Comparison of ENCODE assay signal across 9 cellular contexts in genomic region chr3:197466586-197467399, GRCh38.
DNase-seq lines count a peak whose midpoint lies in the region; ATAC-seq and TF ChIP-seq lines count a peak whose summit lies in the region.
"Had no signal": no experiment of that assay in that cellular context is flagged by ENCODE, and none has a peak within 500 bp of the region (broad histone marks: within the 10 kb centered on the region; RNA-seq: fewer than 3 reads in every experiment).

No MANE protein-coding gene starts in this region.

- TF ChIP-seq CTCF in esophagus muscularis mucosa (IDR thresholded peaks at IDR 0.05): no peak

- WGBS in ectodermal cell, 2 experiments: 60 to 65% methylated on average over 7 of the region's 7 CpGs
- WGBS in esophagus muscularis mucosa: 33% methylated on average over 6 of the region's 7 CpGs

- H3K36me3 ChIP-seq in ectodermal cell (ENCODE audit: control insufficient read depth, insufficient read depth, low read length): no peaks in the 10 kb centered on the region
- no peaks in the 10 kb centered on the region for H3K36me3 ChIP-seq in neuron (ENCODE audit: insufficient read depth, low read length)
- no peaks in the 10 kb centered on the region for H3K36me3 ChIP-seq in H7 (replicated peaks; ENCODE audit: control insufficient read depth, insufficient read depth, low read length)
- no peaks in the 10 kb centered on the region for H3K36me3 ChIP-seq in esophagus muscularis mucosa

- peak; percentile 90 for DNase-seq in DMS 273 (lab: John Stamatoyannopoulos, UW; ENCODE audit: unreplicated experiment)
- peak; percentile 70 to 84 for DNase-seq in NCI-H524 (lab: John Stamatoyannopoulos, UW)
- DNase-seq in H7: no peak
- DNase-seq in HuH-7 (ENCODE audit: low spot score): no peak
- DNase-seq in esophagus muscularis mucosa (ENCODE audit: extremely low spot score): no peak
- DNase-seq: T-helper 2 cell had no signal

- H3K4me1 ChIP-seq in ectodermal cell (ENCODE audit: control insufficient read depth, insufficient read depth, low read length) (peaks cover 6% of the 10 kb centered on the region), neuron (ENCODE audit: insufficient read depth, low read length) (peaks cover 26% of the 10 kb centered on the region), esophagus muscularis mucosa (peaks cover 0 to 12% (median 11%) of the 10 kb centered on the region in 4 donors)

- no peak for ATAC-seq in GM18519 (IDR thresholded peaks at IDR 0.05; ENCODE audit: low FRiP score, unreplicated experiment)

- H3K9me3 ChIP-seq in ectodermal cell (ENCODE audit: control insufficient read depth, low read length) (no peaks in the 10 kb centered on the region), neuron (ENCODE audit: low read length) (no peaks in the 10 kb centered on the region), esophagus muscularis mucosa (no peaks in the 10 kb centered on the region)

- H3K27ac ChIP-seq in ectodermal cell (ENCODE audit: insufficient read depth, low read depth, low read length, poor library complexity, severe bottlenecking) (peak overlapping the region; percentile 9), esophagus muscularis mucosa (replicated peaks in 1 of 4) (no peak overlapping the region)

- H3K4me3 ChIP-seq in ectodermal cell (ENCODE audit: insufficient read depth, low read depth, low read length): no peak overlapping the region
- H3K4me3 ChIP-seq in neuron (ENCODE audit: low read length): peak overlapping the region; percentile 37
- no peak overlapping the region for H3K4me3 ChIP-seq in H7 (ENCODE audit: insufficient read depth, low read depth, low read length)
- H3K4me3 ChIP-seq in esophagus muscularis mucosa: no peak overlapping the region

- intact Hi-C loops in esophagus muscularis mucosa (cut with DNase I): no loop called here

- no peak for TF ChIP-seq EP300 in esophagus muscularis mucosa (IDR thresholded peaks at IDR 0.05)

- H2AFZ ChIP-seq in neuron (ENCODE audit: low read depth, low read length): peak overlapping the region; percentile 62

- TF ChIP-seq POLR2A in esophagus muscularis mucosa (IDR thresholded peaks at IDR 0.05; ENCODE audit: low read depth): no peak

- H3K27me3 ChIP-seq in ectodermal cell (ENCODE audit: control insufficient read depth, insufficient read depth, low read length, poor library complexity, severe bottlenecking) (no peaks in the 10 kb centered on the region), neuron (ENCODE audit: insufficient read depth, low read length) (peaks cover 3% of the 10 kb centered on the region), H7 (ENCODE audit: control insufficient read depth, insufficient read depth, low read length) (no peaks in the 10 kb centered on the region), esophagus muscularis mucosa (no peaks in the 10 kb centered on the region)

Comparison
In these comparisons a context has a peak if more than half of its experiments do, and no peak if none do; other contexts are left out.
1. DNase-seq: peak in DMS 273 (single experiment) and NCI-H524 (2 of 2); none in H7 (single experiment), HuH-7 (single experiment) and esophagus muscularis mucosa (single experiment).